Comparison of ENCODE assay signal across 16 cellular contexts in genomic region chrY:18966001-18966400, GRCh38.
DNase-seq lines count a peak whose midpoint lies in the region; ATAC-seq and TF ChIP-seq lines count a peak whose summit lies in the region.
"Had no signal": no experiment of that assay in that cellular context is flagged by ENCODE, and none has a peak within 500 bp of the region (broad histone marks: within the 10 kb centered on the region; RNA-seq: fewer than 3 reads in every experiment).

No MANE protein-coding gene starts in this region.

- no peaks in the 10 kb centered on the region for H3K4me1 ChIP-seq in foreskin keratinocyte
- H3K4me1 ChIP-seq: A549; BLaER1 treated with 17β-estradiol and CSF1 and Interleukin-3, amounts not matched to agents 10 nM and 100 nM; Caco-2 had no signal

- H3K27me3 ChIP-seq in MG63 (no peaks in the 10 kb centered on the region), foreskin keratinocyte (no peaks in the 10 kb centered on the region)
- H3K27me3 ChIP-seq: BLaER1 treated with 17β-estradiol and CSF1 and Interleukin-3, amounts not matched to agents 10 nM and 100 nM had no signal

- POLR2A ChIA-PET in RWPE1 (lab: Yijun Ruan, JAX; ENCODE audit: low non-redundant PET), result no interaction called here

- H3K9me3 ChIP-seq in MG63, result no peaks in the 10 kb centered on the region
- H3K9me3 ChIP-seq: A549; BLaER1 treated with 17β-estradiol and CSF1 and Interleukin-3, amounts not matched to agents 10 nM and 100 nM; Caco-2 had no signal

- H3K4me3 ChIP-seq in MG63 (no peak overlapping the region), epithelial cell of esophagus (ENCODE audit: low read length) (no peak overlapping the region)
- H3K4me3 ChIP-seq: A549; BLaER1 treated with 17β-estradiol and CSF1 and Interleukin-3, amounts not matched to agents 10 nM and 100 nM had no signal

- H3K27ac ChIP-seq in foreskin keratinocyte (no peak overlapping the region), RWPE1 (no peak overlapping the region)
- H3K27ac ChIP-seq: 22Rv1; A549; BLaER1 treated with 17β-estradiol and CSF1 and Interleukin-3, amounts not matched to agents 10 nM and 100 nM; C4-2B had no signal

- no peaks in the 10 kb centered on the region for H3K36me3 ChIP-seq in MG63
- H3K36me3 ChIP-seq: BLaER1 treated with 17β-estradiol and CSF1 and Interleukin-3, amounts not matched to agents 10 nM and 100 nM had no signal

- CTCF ChIA-PET in RWPE1 (lab: Yijun Ruan, JAX), result no interaction called here

- TF ChIP-seq CTCF in epithelial cell of esophagus (IDR thresholded peaks at IDR 0.05; ENCODE audit: insufficient read depth, low read depth, low read length, missing control alignments), result no peak
- no peak for TF ChIP-seq CTCF in foreskin keratinocyte (conservative IDR thresholded peaks at IDR 0.05)
- TF ChIP-seq CTCF in RWPE1 (conservative IDR thresholded peaks at IDR 0.05; ENCODE audit: low read depth), result no peak

- DNase-seq in MG63 (peak; percentile 2), epithelial cell of esophagus (ENCODE audit: low read depth) (peak; percentile 46), foreskin keratinocyte (peak; percentile 34 to 68), RWPE1 (ENCODE audit: low spot score) (no peak)
- DNase-seq: AML-193; Caco-2; Calu3; CD4-positive, alpha-beta T cell; CD8-positive, alpha-beta T cell; DMS79 treated with DMSO at 0.1 percent for 48 hours; GF-D8 had no signal

- ATAC-seq in foreskin keratinocyte, result peak; percentile 32
- ATAC-seq in GM18861 (IDR thresholded peaks at IDR 0.05; ENCODE audit: unreplicated experiment), result no peak
- ATAC-seq: A549; CD8-positive, alpha-beta T cell had no signal
